ENCODE assay signal across 1 cellular context in the genomic region with DNA sequence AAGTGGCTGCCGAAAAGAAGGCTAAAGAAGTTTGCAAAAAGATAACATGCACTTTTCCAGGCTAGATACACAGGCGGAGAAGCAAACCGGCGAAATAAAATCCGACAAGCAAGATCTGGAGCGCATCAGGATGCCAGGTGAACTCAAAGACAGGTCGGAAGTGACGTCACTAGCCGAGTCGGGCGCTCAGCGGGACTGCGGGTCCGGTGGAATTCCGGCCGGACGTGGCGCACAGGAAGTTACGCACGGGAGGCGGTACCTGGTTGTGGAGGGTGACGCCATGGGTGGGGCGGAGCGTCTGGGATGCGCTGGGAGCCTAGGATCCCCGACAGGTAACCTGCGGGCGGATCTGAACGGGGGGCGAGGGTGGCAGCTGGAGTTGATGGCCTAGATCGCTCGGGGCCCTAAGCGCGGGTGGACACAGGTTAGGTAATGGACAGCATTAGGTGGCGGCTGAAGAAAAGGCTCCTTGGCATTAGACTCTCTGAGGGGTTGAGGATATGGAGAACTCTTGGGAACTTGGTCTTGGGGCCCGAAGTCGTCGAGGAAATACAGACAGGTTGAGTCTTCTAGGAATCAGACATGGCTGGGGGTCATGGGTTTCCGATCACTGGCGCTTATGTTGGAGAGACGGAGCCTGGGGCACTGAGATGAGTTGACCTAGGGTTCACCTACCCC.
TF ChIP-seq lines count a peak whose summit lies in the region.

No MANE protein-coding gene starts in this region.

TF ChIP-seq in HEK293, 187 proteins besides CTCF, POLR2A, EP300 and RAD21 (continued from another document and continues in another):
- TF ChIP-seq, protein P1, sequence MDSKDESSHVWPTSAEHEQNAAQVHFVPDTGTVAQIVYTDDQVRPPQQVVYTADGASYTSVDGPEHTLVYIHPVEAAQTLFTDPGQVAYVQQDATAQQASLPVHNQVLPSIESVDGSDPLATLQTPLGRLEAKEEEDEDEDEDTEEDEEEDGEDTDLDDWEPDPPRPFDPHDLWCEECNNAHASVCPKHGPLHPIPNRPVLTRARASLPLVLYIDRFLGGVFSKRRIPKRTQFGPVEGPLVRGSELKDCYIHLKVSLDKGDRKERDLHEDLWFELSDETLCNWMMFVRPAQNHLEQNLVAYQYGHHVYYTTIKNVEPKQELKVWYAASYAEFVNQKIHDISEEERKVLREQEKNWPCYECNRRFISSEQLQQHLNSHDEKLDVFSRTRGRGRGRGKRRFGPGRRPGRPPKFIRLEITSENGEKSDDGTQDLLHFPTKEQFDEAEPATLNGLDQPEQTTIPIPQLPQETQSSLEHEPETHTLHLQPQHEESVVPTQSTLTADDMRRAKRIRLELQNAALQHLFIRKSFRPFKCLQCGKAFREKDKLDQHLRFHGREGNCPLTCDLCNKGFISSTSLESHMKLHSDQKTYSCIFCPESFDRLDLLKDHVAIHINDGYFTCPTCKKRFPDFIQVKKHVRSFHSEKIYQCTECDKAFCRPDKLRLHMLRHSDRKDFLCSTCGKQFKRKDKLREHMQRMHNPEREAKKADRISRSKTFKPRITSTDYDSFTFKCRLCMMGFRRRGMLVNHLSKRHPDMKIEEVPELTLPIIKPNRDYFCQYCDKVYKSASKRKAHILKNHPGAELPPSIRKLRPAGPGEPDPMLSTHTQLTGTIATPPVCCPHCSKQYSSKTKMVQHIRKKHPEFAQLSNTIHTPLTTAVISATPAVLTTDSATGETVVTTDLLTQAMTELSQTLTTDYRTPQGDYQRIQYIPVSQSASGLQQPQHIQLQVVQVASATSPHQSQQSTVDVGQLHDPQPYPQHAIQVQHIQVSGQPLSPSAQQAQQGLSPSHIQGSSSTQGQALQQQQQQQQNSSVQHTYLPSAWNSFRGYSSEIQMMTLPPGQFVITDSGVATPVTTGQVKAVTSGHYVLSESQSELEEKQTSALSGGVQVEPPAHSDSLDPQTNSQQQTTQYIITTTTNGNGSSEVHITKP (tag by site-specific recombination; IDR thresholded peaks at IDR 0.05) = no peak
- TF ChIP-seq ZNF585B (tag by site-specific recombination; IDR thresholded peaks at IDR 0.05) (no peak), SP3 (tag by site-specific recombination; IDR thresholded peaks at IDR 0.05) (peak; percentile 82), ZNF600 (tag by site-specific recombination; IDR thresholded peaks at IDR 0.05) (peak; percentile 24; the same call in 1 of the 2 replicates), ZNF2 (tag by site-specific recombination; IDR thresholded peaks at IDR 0.05) (no peak; the same call in 1 of the 2 replicates), ZNF239 (tag by site-specific recombination; IDR thresholded peaks at IDR 0.05) (no peak), BCL11A (tag by site-specific recombination; IDR thresholded peaks at IDR 0.05; ENCODE audit: low read depth) (no peak), ZNF169 (tag by site-specific recombination; IDR thresholded peaks at IDR 0.05) (no peak), ZNF121 (tag by site-specific recombination; IDR thresholded peaks at IDR 0.05) (no peak), ZNF501 (tag by site-specific recombination; IDR thresholded peaks at IDR 0.05) (0 out of 2 replicates have a peak, but pooled peaks have one; percentile 24), KLF9 (tag by site-specific recombination; IDR thresholded peaks at IDR 0.05; ENCODE audit: low read depth) (peak; percentile 49; the same call in 1 of the 2 replicates), WT1 (tag by site-specific recombination; IDR thresholded peaks at IDR 0.05) (no peak), ZNF660 (tag by site-specific recombination; IDR thresholded peaks at IDR 0.05) (peak; percentile 73), ZNF335 (tag by site-specific recombination; conservative IDR thresholded peaks at IDR 0.05) (peak; percentile 52), ZNF530 (tag by site-specific recombination; IDR thresholded peaks at IDR 0.05; ENCODE audit: low read depth) (no peak), ZNF626 (tag by site-specific recombination; IDR thresholded peaks at IDR 0.05) (no peak), ZNF610 (tag by site-specific recombination; IDR thresholded peaks at IDR 0.05; ENCODE audit: borderline replicate concordance) (peak; percentile 61; the same call in 1 of the 2 replicates), ZNF423 (tag by site-specific recombination; IDR thresholded peaks at IDR 0.05) (no peak), ZBTB48 (tag by site-specific recombination; IDR thresholded peaks at IDR 0.05) (peak; percentile 52; the same call in 1 of the 2 replicates), IKZF3 (tag by site-specific recombination; IDR thresholded peaks at IDR 0.05) (no peak), HOXD13 (CRISPR knock-in tag; IDR thresholded peaks at IDR 0.05; ENCODE audit: borderline replicate concordance) (no peak), GLIS1 (tag by site-specific recombination; IDR thresholded peaks at IDR 0.05) (peak; percentile 41), SP2 (tag by site-specific recombination; IDR thresholded peaks at IDR 0.05) (peak; percentile 91), ZNF223 (tag by site-specific recombination; IDR thresholded peaks at IDR 0.05) (no peak), ZNF624 (tag by site-specific recombination; IDR thresholded peaks at IDR 0.05) (no peak), KLF10 (tag by site-specific recombination; IDR thresholded peaks at IDR 0.05) (no peak), ZNF48 (tag by site-specific recombination; IDR thresholded peaks at IDR 0.05) (no peak), ZNF132 (tag by site-specific recombination; IDR thresholded peaks at IDR 0.05; ENCODE audit: borderline replicate concordance) (no peak), ZNF37A (tag by site-specific recombination; IDR thresholded peaks at IDR 0.05) (no peak), KLF1 (tag by site-specific recombination; IDR thresholded peaks at IDR 0.05) (peak; percentile 47; the same call in 1 of the 2 replicates), RBAK (tag by site-specific recombination; IDR thresholded peaks at IDR 0.05) (no peak), ZBTB20 (tag by site-specific recombination; IDR thresholded peaks at IDR 0.05) (no peak), ZNF664 (tag by site-specific recombination; IDR thresholded peaks at IDR 0.05) (no peak), ZNF707 (tag by site-specific recombination; IDR thresholded peaks at IDR 0.05) (no peak), ZEB2 (tag by site-specific recombination; IDR thresholded peaks at IDR 0.05) (peak; percentile 94), ZBTB17 (tag by site-specific recombination; IDR thresholded peaks at IDR 0.05) (peak; percentile 88), ZNF433 (tag by site-specific recombination; IDR thresholded peaks at IDR 0.05; ENCODE audit: low read depth) (no peak)
- TF ChIP-seq, protein P2, sequence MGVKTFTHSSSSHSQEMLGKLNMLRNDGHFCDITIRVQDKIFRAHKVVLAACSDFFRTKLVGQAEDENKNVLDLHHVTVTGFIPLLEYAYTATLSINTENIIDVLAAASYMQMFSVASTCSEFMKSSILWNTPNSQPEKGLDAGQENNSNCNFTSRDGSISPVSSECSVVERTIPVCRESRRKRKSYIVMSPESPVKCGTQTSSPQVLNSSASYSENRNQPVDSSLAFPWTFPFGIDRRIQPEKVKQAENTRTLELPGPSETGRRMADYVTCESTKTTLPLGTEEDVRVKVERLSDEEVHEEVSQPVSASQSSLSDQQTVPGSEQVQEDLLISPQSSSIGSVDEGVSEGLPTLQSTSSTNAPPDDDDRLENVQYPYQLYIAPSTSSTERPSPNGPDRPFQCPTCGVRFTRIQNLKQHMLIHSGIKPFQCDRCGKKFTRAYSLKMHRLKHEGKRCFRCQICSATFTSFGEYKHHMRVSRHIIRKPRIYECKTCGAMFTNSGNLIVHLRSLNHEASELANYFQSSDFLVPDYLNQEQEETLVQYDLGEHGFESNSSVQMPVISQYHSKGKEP (tag by site-specific recombination; IDR thresholded peaks at IDR 0.05) = no peak
- TF ChIP-seq, protein P3, sequence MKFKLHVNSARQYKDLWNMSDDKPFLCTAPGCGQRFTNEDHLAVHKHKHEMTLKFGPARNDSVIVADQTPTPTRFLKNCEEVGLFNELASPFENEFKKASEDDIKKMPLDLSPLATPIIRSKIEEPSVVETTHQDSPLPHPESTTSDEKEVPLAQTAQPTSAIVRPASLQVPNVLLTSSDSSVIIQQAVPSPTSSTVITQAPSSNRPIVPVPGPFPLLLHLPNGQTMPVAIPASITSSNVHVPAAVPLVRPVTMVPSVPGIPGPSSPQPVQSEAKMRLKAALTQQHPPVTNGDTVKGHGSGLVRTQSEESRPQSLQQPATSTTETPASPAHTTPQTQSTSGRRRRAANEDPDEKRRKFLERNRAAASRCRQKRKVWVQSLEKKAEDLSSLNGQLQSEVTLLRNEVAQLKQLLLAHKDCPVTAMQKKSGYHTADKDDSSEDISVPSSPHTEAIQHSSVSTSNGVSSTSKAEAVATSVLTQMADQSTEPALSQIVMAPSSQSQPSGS (tag by site-specific recombination; IDR thresholded peaks at IDR 0.05; ENCODE audit: low read depth) = peak; percentile 99
- TF ChIP-seq, protein P4, sequence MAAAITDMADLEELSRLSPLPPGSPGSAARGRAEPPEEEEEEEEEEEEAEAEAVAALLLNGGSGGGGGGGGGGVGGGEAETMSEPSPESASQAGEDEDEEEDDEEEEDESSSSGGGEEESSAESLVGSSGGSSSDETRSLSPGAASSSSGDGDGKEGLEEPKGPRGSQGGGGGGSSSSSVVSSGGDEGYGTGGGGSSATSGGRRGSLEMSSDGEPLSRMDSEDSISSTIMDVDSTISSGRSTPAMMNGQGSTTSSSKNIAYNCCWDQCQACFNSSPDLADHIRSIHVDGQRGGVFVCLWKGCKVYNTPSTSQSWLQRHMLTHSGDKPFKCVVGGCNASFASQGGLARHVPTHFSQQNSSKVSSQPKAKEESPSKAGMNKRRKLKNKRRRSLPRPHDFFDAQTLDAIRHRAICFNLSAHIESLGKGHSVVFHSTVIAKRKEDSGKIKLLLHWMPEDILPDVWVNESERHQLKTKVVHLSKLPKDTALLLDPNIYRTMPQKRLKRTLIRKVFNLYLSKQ (tag by site-specific recombination; IDR thresholded peaks at IDR 0.05; ENCODE audit: borderline replicate concordance) = no peak
- TF ChIP-seq, protein P5, sequence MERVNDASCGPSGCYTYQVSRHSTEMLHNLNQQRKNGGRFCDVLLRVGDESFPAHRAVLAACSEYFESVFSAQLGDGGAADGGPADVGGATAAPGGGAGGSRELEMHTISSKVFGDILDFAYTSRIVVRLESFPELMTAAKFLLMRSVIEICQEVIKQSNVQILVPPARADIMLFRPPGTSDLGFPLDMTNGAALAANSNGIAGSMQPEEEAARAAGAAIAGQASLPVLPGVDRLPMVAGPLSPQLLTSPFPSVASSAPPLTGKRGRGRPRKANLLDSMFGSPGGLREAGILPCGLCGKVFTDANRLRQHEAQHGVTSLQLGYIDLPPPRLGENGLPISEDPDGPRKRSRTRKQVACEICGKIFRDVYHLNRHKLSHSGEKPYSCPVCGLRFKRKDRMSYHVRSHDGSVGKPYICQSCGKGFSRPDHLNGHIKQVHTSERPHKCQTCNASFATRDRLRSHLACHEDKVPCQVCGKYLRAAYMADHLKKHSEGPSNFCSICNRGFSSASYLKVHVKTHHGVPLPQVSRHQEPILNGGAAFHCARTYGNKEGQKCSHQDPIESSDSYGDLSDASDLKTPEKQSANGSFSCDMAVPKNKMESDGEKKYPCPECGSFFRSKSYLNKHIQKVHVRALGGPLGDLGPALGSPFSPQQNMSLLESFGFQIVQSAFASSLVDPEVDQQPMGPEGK (tag by site-specific recombination; IDR thresholded peaks at IDR 0.05) = peak; percentile 65
- TF ChIP-seq, protein P6, sequence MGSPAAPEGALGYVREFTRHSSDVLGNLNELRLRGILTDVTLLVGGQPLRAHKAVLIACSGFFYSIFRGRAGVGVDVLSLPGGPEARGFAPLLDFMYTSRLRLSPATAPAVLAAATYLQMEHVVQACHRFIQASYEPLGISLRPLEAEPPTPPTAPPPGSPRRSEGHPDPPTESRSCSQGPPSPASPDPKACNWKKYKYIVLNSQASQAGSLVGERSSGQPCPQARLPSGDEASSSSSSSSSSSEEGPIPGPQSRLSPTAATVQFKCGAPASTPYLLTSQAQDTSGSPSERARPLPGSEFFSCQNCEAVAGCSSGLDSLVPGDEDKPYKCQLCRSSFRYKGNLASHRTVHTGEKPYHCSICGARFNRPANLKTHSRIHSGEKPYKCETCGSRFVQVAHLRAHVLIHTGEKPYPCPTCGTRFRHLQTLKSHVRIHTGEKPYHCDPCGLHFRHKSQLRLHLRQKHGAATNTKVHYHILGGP (tag by site-specific recombination; IDR thresholded peaks at IDR 0.05) = peak; percentile 94
- TF ChIP-seq, protein P7, sequence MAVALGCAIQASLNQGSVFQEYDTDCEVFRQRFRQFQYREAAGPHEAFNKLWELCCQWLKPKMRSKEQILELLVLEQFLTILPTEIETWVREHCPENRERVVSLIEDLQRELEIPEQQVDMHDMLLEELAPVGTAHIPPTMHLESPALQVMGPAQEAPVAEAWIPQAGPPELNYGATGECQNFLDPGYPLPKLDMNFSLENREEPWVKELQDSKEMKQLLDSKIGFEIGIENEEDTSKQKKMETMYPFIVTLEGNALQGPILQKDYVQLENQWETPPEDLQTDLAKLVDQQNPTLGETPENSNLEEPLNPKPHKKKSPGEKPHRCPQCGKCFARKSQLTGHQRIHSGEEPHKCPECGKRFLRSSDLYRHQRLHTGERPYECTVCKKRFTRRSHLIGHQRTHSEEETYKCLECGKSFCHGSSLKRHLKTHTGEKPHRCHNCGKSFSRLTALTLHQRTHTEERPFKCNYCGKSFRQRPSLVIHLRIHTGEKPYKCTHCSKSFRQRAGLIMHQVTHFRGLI (tag by site-specific recombination; IDR thresholded peaks at IDR 0.05) = no peak
- TF ChIP-seq, protein P8, sequence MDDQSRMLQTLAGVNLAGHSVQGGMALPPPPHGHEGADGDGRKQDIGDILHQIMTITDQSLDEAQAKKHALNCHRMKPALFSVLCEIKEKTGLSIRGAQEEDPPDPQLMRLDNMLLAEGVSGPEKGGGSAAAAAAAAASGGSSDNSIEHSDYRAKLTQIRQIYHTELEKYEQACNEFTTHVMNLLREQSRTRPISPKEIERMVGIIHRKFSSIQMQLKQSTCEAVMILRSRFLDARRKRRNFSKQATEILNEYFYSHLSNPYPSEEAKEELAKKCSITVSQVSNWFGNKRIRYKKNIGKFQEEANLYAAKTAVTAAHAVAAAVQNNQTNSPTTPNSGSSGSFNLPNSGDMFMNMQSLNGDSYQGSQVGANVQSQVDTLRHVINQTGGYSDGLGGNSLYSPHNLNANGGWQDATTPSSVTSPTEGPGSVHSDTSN (CRISPR knock-in tag; IDR thresholded peaks at IDR 0.05) = no peak
- TF ChIP-seq, protein P9, sequence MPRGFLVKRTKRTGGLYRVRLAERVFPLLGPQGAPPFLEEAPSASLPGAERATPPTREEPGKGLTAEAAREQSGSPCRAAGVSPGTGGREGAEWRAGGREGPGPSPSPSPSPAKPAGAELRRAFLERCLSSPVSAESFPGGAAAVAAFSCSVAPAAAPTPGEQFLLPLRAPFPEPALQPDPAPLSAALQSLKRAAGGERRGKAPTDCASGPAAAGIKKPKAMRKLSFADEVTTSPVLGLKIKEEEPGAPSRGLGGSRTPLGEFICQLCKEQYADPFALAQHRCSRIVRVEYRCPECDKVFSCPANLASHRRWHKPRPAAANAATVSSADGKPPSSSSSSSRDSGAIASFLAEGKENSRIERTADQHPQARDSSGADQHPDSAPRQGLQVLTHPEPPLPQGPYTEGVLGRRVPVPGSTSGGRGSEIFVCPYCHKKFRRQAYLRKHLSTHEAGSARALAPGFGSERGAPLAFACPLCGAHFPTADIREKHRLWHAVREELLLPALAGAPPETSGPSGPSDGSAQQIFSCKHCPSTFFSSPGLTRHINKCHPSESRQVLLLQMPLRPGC (tag by site-specific recombination; IDR thresholded peaks at IDR 0.05) = peak; percentile 97
- TF ChIP-seq, protein P10, sequence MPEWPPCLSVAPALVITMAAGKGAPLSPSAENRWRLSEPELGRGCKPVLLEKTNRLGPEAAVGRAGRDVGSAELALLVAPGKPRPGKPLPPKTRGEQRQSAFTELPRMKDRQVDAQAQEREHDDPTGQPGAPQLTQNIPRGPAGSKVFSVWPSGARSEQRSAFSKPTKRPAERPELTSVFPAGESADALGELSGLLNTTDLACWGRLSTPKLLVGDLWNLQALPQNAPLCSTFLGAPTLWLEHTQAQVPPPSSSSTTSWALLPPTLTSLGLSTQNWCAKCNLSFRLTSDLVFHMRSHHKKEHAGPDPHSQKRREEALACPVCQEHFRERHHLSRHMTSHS (tag by site-specific recombination; IDR thresholded peaks at IDR 0.05) = no peak
